ENCODE assay signal across 1 cellular context in the genomic region with DNA sequence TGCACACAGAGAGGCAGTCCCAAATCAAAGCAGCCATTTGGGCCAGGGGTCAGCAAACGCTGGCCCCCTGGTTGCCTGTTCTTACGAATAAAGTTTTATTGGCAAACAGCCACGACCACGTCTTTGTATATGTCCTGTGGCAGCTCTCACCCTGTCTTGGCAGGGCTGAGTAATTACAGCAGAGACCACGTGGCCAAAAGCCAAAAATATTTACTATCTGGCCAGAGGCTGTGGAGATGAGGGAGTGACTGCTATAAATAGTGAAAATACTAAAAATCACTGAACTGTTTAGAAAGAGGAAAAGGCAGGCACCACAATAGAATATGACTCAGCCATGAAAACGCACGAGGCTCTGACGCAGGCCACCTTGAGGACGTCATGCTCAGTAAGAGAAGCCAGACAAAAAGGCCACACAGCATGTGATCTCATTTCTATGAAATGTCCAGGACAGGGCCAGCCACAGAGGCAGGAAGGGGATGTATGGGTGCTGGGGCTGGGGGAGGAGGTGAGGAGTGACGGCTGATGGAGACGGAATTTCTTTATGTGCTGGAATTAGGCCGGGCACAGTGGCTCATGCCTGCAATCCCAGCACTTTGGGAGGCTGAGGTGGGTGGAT.
TF ChIP-seq lines count a peak whose summit lies in the region.

No MANE protein-coding gene starts in this region.

TF ChIP-seq in HEK293, 187 proteins besides CTCF, POLR2A, EP300 and RAD21 (continued from another document):
- TF ChIP-seq, protein P1, sequence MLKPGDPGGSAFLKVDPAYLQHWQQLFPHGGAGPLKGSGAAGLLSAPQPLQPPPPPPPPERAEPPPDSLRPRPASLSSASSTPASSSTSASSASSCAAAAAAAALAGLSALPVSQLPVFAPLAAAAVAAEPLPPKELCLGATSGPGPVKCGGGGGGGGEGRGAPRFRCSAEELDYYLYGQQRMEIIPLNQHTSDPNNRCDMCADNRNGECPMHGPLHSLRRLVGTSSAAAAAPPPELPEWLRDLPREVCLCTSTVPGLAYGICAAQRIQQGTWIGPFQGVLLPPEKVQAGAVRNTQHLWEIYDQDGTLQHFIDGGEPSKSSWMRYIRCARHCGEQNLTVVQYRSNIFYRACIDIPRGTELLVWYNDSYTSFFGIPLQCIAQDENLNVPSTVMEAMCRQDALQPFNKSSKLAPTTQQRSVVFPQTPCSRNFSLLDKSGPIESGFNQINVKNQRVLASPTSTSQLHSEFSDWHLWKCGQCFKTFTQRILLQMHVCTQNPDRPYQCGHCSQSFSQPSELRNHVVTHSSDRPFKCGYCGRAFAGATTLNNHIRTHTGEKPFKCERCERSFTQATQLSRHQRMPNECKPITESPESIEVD (tag by site-specific recombination; IDR thresholded peaks at IDR 0.05), result peak; percentile 61; the same call in 1 of the 2 replicates
- TF ChIP-seq ZNF19 (tag by site-specific recombination; IDR thresholded peaks at IDR 0.05; ENCODE audit: low read depth), result no peak
- TF ChIP-seq ZNF394 (tag by site-specific recombination; IDR thresholded peaks at IDR 0.05; ENCODE audit: borderline replicate concordance), result peak; percentile 56; the same call in 1 of the 2 replicates
- no peak for TF ChIP-seq ZNF214 (tag by site-specific recombination; IDR thresholded peaks at IDR 0.05; ENCODE audit: borderline replicate concordance)
- peak; percentile 97 for TF ChIP-seq ZBTB21 (tag by site-specific recombination; IDR thresholded peaks at IDR 0.05)
- TF ChIP-seq HOXD13 (CRISPR knock-in tag; IDR thresholded peaks at IDR 0.05; ENCODE audit: borderline replicate concordance), result no peak
- TF ChIP-seq ZFHX2 (tag by site-specific recombination; conservative IDR thresholded peaks at IDR 0.05), result no peak
- TF ChIP-seq, protein P2, sequence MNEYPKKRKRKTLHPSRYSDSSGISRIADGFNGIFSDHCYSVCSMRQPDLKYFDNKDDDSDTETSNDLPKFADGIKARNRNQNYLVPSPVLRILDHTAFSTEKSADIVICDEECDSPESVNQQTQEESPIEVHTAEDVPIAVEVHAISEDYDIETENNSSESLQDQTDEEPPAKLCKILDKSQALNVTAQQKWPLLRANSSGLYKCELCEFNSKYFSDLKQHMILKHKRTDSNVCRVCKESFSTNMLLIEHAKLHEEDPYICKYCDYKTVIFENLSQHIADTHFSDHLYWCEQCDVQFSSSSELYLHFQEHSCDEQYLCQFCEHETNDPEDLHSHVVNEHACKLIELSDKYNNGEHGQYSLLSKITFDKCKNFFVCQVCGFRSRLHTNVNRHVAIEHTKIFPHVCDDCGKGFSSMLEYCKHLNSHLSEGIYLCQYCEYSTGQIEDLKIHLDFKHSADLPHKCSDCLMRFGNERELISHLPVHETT (tag by site-specific recombination; IDR thresholded peaks at IDR 0.05), result peak; percentile 81
- TF ChIP-seq ZNF24 (tag by site-specific recombination; IDR thresholded peaks at IDR 0.05), result no peak
- 0 out of 2 replicates have a peak, but pooled peaks have one; percentile 5 for TF ChIP-seq ZNF121 (tag by site-specific recombination; IDR thresholded peaks at IDR 0.05)
- 0 out of 2 replicates have a peak, but pooled peaks have one; percentile 12 for TF ChIP-seq GLIS1 (tag by site-specific recombination; IDR thresholded peaks at IDR 0.05)
- TF ChIP-seq ZNF169 (tag by site-specific recombination; IDR thresholded peaks at IDR 0.05), result no peak
- TF ChIP-seq ZNF335 (tag by site-specific recombination; conservative IDR thresholded peaks at IDR 0.05), result no peak
- TF ChIP-seq FEZF1 (tag by site-specific recombination; IDR thresholded peaks at IDR 0.05), result no peak
- TF ChIP-seq, protein P3, sequence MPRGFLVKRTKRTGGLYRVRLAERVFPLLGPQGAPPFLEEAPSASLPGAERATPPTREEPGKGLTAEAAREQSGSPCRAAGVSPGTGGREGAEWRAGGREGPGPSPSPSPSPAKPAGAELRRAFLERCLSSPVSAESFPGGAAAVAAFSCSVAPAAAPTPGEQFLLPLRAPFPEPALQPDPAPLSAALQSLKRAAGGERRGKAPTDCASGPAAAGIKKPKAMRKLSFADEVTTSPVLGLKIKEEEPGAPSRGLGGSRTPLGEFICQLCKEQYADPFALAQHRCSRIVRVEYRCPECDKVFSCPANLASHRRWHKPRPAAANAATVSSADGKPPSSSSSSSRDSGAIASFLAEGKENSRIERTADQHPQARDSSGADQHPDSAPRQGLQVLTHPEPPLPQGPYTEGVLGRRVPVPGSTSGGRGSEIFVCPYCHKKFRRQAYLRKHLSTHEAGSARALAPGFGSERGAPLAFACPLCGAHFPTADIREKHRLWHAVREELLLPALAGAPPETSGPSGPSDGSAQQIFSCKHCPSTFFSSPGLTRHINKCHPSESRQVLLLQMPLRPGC (tag by site-specific recombination; IDR thresholded peaks at IDR 0.05), result peak; percentile 82; the same call in 1 of the 2 replicates
- TF ChIP-seq ZNF223 (tag by site-specific recombination; IDR thresholded peaks at IDR 0.05), result no peak
- peak; percentile 87 for TF ChIP-seq ZNF366 (tag by site-specific recombination; conservative IDR thresholded peaks at IDR 0.05)
- TF ChIP-seq, protein P4, sequence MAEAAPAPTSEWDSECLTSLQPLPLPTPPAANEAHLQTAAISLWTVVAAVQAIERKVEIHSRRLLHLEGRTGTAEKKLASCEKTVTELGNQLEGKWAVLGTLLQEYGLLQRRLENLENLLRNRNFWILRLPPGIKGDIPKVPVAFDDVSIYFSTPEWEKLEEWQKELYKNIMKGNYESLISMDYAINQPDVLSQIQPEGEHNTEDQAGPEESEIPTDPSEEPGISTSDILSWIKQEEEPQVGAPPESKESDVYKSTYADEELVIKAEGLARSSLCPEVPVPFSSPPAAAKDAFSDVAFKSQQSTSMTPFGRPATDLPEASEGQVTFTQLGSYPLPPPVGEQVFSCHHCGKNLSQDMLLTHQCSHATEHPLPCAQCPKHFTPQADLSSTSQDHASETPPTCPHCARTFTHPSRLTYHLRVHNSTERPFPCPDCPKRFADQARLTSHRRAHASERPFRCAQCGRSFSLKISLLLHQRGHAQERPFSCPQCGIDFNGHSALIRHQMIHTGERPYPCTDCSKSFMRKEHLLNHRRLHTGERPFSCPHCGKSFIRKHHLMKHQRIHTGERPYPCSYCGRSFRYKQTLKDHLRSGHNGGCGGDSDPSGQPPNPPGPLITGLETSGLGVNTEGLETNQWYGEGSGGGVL (tag by site-specific recombination; IDR thresholded peaks at IDR 0.05), result 0 out of 2 replicates have a peak, but pooled peaks have one; percentile 6
- peak; percentile 88; the same call in 1 of the 2 replicates for TF ChIP-seq ZNF660 (tag by site-specific recombination; IDR thresholded peaks at IDR 0.05)
- 0 out of 2 replicates have a peak, but pooled peaks have one; percentile 27 for TF ChIP-seq PRDM1 (tag by site-specific recombination; IDR thresholded peaks at IDR 0.05)
- TF ChIP-seq ZNF561 (tag by site-specific recombination; IDR thresholded peaks at IDR 0.05; ENCODE audit: borderline replicate concordance), result 0 out of 2 replicates have a peak, but pooled peaks have one; percentile 42
- peak; percentile 95 for TF ChIP-seq RBAK (tag by site-specific recombination; IDR thresholded peaks at IDR 0.05)
- TF ChIP-seq, protein P5, sequence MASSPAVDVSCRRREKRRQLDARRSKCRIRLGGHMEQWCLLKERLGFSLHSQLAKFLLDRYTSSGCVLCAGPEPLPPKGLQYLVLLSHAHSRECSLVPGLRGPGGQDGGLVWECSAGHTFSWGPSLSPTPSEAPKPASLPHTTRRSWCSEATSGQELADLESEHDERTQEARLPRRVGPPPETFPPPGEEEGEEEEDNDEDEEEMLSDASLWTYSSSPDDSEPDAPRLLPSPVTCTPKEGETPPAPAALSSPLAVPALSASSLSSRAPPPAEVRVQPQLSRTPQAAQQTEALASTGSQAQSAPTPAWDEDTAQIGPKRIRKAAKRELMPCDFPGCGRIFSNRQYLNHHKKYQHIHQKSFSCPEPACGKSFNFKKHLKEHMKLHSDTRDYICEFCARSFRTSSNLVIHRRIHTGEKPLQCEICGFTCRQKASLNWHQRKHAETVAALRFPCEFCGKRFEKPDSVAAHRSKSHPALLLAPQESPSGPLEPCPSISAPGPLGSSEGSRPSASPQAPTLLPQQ (tag by site-specific recombination; IDR thresholded peaks at IDR 0.05), result 0 out of 2 replicates have a peak, but pooled peaks have one; percentile 44
- TF ChIP-seq ZNF266 (tag by site-specific recombination; IDR thresholded peaks at IDR 0.05; ENCODE audit: low read depth), result no peak
- peak; percentile 97 for TF ChIP-seq ZNF600 (tag by site-specific recombination; IDR thresholded peaks at IDR 0.05)
- no peak for TF ChIP-seq SP3 (tag by site-specific recombination; IDR thresholded peaks at IDR 0.05)
- TF ChIP-seq ZSCAN30 (tag by site-specific recombination; IDR thresholded peaks at IDR 0.05), result 0 out of 2 replicates have a peak, but pooled peaks have one; percentile 16
- TF ChIP-seq ZNF629 (tag by site-specific recombination; IDR thresholded peaks at IDR 0.05), result peak; percentile 98
- TF ChIP-seq ZBTB17 (tag by site-specific recombination; IDR thresholded peaks at IDR 0.05), result no peak
- TF ChIP-seq ZXDB (tag by site-specific recombination; IDR thresholded peaks at IDR 0.05), result no peak
- TF ChIP-seq KLF10 (tag by site-specific recombination; IDR thresholded peaks at IDR 0.05), result 0 out of 2 replicates have a peak, but pooled peaks have one; percentile 33
- peak; percentile 94 for TF ChIP-seq ZNF146 (tag by site-specific recombination; IDR thresholded peaks at IDR 0.05)
- 0 out of 2 replicates have a peak, but pooled peaks have one; percentile 34 for TF ChIP-seq ZNF184 (tag by site-specific recombination; IDR thresholded peaks at IDR 0.05)
- TF ChIP-seq, protein P6, sequence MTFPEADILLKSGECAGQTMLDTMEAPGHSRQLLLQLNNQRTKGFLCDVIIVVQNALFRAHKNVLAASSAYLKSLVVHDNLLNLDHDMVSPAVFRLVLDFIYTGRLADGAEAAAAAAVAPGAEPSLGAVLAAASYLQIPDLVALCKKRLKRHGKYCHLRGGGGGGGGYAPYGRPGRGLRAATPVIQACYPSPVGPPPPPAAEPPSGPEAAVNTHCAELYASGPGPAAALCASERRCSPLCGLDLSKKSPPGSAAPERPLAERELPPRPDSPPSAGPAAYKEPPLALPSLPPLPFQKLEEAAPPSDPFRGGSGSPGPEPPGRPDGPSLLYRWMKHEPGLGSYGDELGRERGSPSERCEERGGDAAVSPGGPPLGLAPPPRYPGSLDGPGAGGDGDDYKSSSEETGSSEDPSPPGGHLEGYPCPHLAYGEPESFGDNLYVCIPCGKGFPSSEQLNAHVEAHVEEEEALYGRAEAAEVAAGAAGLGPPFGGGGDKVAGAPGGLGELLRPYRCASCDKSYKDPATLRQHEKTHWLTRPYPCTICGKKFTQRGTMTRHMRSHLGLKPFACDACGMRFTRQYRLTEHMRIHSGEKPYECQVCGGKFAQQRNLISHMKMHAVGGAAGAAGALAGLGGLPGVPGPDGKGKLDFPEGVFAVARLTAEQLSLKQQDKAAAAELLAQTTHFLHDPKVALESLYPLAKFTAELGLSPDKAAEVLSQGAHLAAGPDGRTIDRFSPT (tag by site-specific recombination; IDR thresholded peaks at IDR 0.05), result peak; percentile 68; the same call in 1 of the 2 replicates
- peak; percentile 84 for TF ChIP-seq ZNF623 (tag by site-specific recombination; IDR thresholded peaks at IDR 0.05)
- peak; percentile 21; the same call in 1 of the 2 replicates for TF ChIP-seq ZSCAN23 (tag by site-specific recombination; IDR thresholded peaks at IDR 0.05)
- peak; percentile 61 for TF ChIP-seq SP7 (tag by site-specific recombination; IDR thresholded peaks at IDR 0.05)
- TF ChIP-seq, protein P7, sequence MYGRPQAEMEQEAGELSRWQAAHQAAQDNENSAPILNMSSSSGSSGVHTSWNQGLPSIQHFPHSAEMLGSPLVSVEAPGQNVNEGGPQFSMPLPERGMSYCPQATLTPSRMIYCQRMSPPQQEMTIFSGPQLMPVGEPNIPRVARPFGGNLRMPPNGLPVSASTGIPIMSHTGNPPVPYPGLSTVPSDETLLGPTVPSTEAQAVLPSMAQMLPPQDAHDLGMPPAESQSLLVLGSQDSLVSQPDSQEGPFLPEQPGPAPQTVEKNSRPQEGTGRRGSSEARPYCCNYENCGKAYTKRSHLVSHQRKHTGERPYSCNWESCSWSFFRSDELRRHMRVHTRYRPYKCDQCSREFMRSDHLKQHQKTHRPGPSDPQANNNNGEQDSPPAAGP (tag by site-specific recombination; IDR thresholded peaks at IDR 0.05), result peak; percentile 51; the same call in 1 of the 2 replicates
- TF ChIP-seq, protein P8, sequence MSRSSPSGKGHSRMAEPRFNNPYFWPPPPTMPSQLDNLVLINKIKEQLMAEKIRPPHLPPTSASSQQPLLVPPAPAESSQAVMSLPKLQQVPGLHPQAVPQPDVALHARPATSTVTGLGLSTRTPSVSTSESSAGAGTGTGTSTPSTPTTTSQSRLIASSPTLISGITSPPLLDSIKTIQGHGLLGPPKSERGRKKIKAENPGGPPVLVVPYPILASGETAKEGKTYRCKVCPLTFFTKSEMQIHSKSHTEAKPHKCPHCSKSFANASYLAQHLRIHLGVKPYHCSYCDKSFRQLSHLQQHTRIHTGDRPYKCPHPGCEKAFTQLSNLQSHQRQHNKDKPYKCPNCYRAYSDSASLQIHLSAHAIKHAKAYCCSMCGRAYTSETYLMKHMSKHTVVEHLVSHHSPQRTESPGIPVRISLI (tag by site-specific recombination; IDR thresholded peaks at IDR 0.05), result peak; percentile 53; the same call in 1 of the 2 replicates
- TF ChIP-seq ZNF404 (tag by site-specific recombination; IDR thresholded peaks at IDR 0.05), result no peak
